Comparison of ENCODE assay signal across 1 cellular context in the genomic region with DNA sequence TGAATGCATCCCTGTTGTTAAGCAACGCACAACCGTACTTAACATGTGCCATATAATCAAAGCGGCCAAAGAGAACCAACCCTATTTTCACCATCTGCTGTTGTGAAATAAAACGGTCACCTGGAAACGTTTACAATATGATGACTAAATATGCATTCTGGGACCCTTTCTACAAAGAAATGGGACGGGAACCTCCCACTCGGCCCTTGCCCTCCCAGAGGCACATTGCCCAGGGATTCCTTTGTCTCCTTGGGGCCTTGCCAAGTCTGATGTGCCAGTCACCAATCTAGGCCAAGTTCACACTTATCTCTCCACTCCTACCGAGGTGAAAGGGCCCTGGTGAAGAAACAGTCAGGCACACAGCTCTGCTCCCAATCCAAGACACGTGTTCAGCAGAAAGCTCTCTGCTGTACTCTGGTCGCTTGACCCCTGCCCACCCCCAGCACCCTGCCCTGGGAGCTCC.
TF ChIP-seq lines count a peak whose summit lies in the region.

No MANE protein-coding gene starts in this region.

TF ChIP-seq in HepG2, 621 proteins besides CTCF, POLR2A, EP300 and RAD21 (continued from another document):
- TF ChIP-seq, protein P1, sequence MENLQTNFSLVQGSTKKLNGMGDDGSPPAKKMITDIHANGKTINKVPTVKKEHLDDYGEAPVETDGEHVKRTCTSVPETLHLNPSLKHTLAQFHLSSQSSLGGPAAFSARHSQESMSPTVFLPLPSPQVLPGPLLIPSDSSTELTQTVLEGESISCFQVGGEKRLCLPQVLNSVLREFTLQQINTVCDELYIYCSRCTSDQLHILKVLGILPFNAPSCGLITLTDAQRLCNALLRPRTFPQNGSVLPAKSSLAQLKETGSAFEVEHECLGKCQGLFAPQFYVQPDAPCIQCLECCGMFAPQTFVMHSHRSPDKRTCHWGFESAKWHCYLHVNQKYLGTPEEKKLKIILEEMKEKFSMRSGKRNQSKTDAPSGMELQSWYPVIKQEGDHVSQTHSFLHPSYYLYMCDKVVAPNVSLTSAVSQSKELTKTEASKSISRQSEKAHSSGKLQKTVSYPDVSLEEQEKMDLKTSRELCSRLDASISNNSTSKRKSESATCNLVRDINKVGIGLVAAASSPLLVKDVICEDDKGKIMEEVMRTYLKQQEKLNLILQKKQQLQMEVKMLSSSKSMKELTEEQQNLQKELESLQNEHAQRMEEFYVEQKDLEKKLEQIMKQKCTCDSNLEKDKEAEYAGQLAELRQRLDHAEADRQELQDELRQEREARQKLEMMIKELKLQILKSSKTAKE (CRISPR knock-in tag; IDR thresholded peaks at IDR 0.05; ENCODE audit: borderline replicate concordance) = no peak
- no peak for TF ChIP-seq HMG20A (CRISPR knock-in tag; IDR thresholded peaks at IDR 0.05; ENCODE audit: borderline replicate concordance)
- TF ChIP-seq TP53 (CRISPR knock-in tag; conservative IDR thresholded peaks at IDR 0.05) = no peak
- no peak for TF ChIP-seq PTBP1 (IDR thresholded peaks at IDR 0.05; ENCODE audit: low read depth, low read length, poor library complexity, severe bottlenecking)
- TF ChIP-seq, protein P2, sequence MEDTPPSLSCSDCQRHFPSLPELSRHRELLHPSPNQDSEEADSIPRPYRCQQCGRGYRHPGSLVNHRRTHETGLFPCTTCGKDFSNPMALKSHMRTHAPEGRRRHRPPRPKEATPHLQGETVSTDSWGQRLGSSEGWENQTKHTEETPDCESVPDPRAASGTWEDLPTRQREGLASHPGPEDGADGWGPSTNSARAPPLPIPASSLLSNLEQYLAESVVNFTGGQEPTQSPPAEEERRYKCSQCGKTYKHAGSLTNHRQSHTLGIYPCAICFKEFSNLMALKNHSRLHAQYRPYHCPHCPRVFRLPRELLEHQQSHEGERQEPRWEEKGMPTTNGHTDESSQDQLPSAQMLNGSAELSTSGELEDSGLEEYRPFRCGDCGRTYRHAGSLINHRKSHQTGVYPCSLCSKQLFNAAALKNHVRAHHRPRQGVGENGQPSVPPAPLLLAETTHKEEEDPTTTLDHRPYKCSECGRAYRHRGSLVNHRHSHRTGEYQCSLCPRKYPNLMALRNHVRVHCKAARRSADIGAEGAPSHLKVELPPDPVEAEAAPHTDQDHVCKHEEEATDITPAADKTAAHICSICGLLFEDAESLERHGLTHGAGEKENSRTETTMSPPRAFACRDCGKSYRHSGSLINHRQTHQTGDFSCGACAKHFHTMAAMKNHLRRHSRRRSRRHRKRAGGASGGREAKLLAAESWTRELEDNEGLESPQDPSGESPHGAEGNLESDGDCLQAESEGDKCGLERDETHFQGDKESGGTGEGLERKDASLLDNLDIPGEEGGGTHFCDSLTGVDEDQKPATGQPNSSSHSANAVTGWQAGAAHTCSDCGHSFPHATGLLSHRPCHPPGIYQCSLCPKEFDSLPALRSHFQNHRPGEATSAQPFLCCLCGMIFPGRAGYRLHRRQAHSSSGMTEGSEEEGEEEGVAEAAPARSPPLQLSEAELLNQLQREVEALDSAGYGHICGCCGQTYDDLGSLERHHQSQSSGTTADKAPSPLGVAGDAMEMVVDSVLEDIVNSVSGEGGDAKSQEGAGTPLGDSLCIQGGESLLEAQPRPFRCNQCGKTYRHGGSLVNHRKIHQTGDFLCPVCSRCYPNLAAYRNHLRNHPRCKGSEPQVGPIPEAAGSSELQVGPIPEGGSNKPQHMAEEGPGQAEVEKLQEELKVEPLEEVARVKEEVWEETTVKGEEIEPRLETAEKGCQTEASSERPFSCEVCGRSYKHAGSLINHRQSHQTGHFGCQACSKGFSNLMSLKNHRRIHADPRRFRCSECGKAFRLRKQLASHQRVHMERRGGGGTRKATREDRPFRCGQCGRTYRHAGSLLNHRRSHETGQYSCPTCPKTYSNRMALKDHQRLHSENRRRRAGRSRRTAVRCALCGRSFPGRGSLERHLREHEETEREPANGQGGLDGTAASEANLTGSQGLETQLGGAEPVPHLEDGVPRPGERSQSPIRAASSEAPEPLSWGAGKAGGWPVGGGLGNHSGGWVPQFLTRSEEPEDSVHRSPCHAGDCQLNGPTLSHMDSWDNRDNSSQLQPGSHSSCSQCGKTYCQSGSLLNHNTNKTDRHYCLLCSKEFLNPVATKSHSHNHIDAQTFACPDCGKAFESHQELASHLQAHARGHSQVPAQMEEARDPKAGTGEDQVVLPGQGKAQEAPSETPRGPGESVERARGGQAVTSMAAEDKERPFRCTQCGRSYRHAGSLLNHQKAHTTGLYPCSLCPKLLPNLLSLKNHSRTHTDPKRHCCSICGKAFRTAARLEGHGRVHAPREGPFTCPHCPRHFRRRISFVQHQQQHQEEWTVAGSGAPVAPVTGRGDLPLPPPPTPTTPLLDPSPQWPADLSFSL (CRISPR knock-in tag; IDR thresholded peaks at IDR 0.05) = no peak
- no peak for TF ChIP-seq ZNF782 (CRISPR knock-in tag; IDR thresholded peaks at IDR 0.05; ENCODE audit: borderline replicate concordance)
- no peak for TF ChIP-seq SAFB2 (CRISPR knock-in tag; IDR thresholded peaks at IDR 0.05; ENCODE audit: borderline replicate concordance, low read depth)
- no peak for TF ChIP-seq ZNF75D (CRISPR knock-in tag; IDR thresholded peaks at IDR 0.05; ENCODE audit: borderline replicate concordance)
- TF ChIP-seq CBFB (CRISPR knock-in tag; IDR thresholded peaks at IDR 0.05) = no peak
- TF ChIP-seq, protein P3, sequence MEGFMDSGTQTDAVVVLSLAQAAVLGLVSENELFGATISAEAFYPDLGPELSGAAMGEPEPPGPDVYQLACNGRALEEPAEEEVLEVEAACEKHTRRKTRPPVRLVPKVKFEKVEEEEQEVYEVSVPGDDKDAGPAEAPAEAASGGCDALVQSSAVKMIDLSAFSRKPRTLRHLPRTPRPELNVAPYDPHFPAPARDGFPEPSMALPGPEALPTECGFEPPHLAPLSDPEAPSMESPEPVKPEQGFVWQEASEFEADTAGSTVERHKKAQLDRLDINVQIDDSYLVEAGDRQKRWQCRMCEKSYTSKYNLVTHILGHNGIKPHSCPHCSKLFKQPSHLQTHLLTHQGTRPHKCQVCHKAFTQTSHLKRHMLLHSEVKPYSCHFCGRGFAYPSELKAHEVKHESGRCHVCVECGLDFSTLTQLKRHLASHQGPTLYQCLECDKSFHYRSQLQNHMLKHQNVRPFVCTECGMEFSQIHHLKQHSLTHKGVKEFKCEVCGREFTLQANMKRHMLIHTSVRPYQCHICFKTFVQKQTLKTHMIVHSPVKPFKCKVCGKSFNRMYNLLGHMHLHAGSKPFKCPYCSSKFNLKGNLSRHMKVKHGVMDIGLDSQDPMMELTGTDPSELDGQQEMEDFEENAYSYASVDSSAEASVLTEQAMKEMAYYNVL (CRISPR knock-in tag; IDR thresholded peaks at IDR 0.05; ENCODE audit: borderline replicate concordance) = no peak
- no peak for TF ChIP-seq PBX3 (CRISPR knock-in tag; IDR thresholded peaks at IDR 0.05; ENCODE audit: borderline replicate concordance)
- no peak for TF ChIP-seq ZNF496 (CRISPR knock-in tag; IDR thresholded peaks at IDR 0.05; ENCODE audit: insufficient replicate concordance)
- no peak for TF ChIP-seq RARG (CRISPR knock-in tag; IDR thresholded peaks at IDR 0.05; ENCODE audit: low read depth)
- TF ChIP-seq ZSCAN9 (CRISPR knock-in tag; IDR thresholded peaks at IDR 0.05; ENCODE audit: borderline replicate concordance) = no peak
- no peak for TF ChIP-seq ZSCAN5A (CRISPR knock-in tag; IDR thresholded peaks at IDR 0.05; ENCODE audit: borderline replicate concordance)
TF ChIP-seq in HepG2: peak in this region for 0.
